In the genomic region with DNA sequence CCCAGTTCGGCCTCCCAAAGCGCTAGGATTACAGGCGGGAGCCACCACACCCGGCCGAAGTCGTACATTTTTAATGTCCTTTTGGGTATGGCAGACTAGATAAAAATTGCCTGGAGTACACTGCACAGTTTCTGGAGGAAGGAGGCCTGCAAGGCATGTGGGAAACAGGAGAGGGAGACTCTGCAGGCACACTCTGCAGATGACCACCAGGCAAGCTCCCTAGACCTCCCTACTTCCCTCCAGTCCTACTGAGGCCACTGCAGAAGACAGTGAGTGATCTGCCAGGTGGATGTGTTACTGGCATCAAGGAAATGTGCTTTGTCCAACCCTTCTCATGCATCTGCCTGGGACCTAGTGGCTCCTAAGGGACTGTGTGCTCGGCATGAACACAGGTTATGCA, we compare ENCODE assay signal across 16 cellular contexts. TPM values are rescaled to one million over a fixed set of nuclear protein-coding genes. Genes with fewer than 3 reads are reported as not detected.
"Had no signal": no experiment of that assay in that cellular context is flagged by ENCODE, and none has a peak within 500 bp of the region (broad histone marks: within the 10 kb centered on the region; RNA-seq: fewer than 3 reads in every experiment).

No MANE protein-coding gene starts in this region.

- H3K4me1 Mint-ChIP-seq: activated naive CD8-positive, alpha-beta T cell treated with anti-CD3 and anti-CD28 coated beads, Interleukin-2, amount 10 ng/mL, durations not matched to agents 7 days and 5 days; stimulated activated naive B cell treated with anti-CD40 and anti-IgM and Interleukin-4, amounts not matched to agents 10 μg/mL and 1 μg/mL and 100 μg/mL, for 72 hours had no signal

- H3K27ac Mint-ChIP-seq: activated naive CD8-positive, alpha-beta T cell treated with anti-CD3 and anti-CD28 coated beads, Interleukin-2, amount 10 ng/mL, durations not matched to agents 7 days and 5 days; stimulated activated naive B cell treated with anti-CD40 and anti-IgM and Interleukin-4, amounts not matched to agents 10 μg/mL and 1 μg/mL and 100 μg/mL, for 72 hours had no signal

- DNase-seq: activated CD4-positive, alpha-beta T cell treated with anti-CD3 and anti-CD28 coated beads for 1 hour; activated CD4-positive, alpha-beta T cell treated with anti-CD3 and anti-CD28 coated beads, Interleukin-2, amount 50 U/mL, for 4 hours; activated naive CD4-positive, alpha-beta T cell; activated naive CD8-positive, alpha-beta T cell treated with anti-CD3 and anti-CD28 coated beads, Interleukin-2, amount 10 ng/mL, durations not matched to agents 7 days and 5 days; activated T-cell treated with anti-CD3 and anti-CD28 coated beads for 4 hours; anterior cingulate cortex; head of caudate nucleus; lower lobe of right lung; stimulated activated CD4-positive, alpha-beta T cell treated with anti-CD3 and anti-CD28 coated beads, Interleukin-4, amount 100 ng/mL, for 1 hour; stimulated activated naive B cell treated with anti-CD40 and anti-IgM and Interleukin-4, amounts not matched to agents 10 μg/mL and 1 μg/mL and 100 μg/mL, for 72 hours; upper lobe of right lung had no signal

- H3K9me3 ChIP-seq: prostate gland, upper lobe of right lung had no signal

- H3K4me3 ChIP-seq: breast epithelium, lower lobe of right lung, prostate gland, upper lobe of right lung had no signal

- H3K4me1 ChIP-seq: breast epithelium, lower lobe of right lung, prostate gland, upper lobe of right lung had no signal

- H3K36me3 ChIP-seq: breast epithelium, lower lobe of right lung, prostate gland, upper lobe of right lung had no signal

- H3K27me3 ChIP-seq: breast epithelium, upper lobe of right lung had no signal

- H3K27ac ChIP-seq: breast epithelium, lower lobe of right lung, prostate gland, upper lobe of right lung had no signal

- H3K4me3 Mint-ChIP-seq: activated naive CD8-positive, alpha-beta T cell treated with anti-CD3 and anti-CD28 coated beads, Interleukin-2, amount 10 ng/mL, durations not matched to agents 7 days and 5 days; stimulated activated naive B cell treated with anti-CD40 and anti-IgM and Interleukin-4, amounts not matched to agents 10 μg/mL and 1 μg/mL and 100 μg/mL, for 72 hours had no signal

- ATAC-seq: esophagus mucosa; SK-N-SH treated with all-trans-retinoic acid at 6 μM for 48 hours; stimulated activated naive B cell treated with anti-CD40 and anti-IgM and Interleukin-4, amounts not matched to agents 10 μg/mL and 1 μg/mL and 100 μg/mL, for 72 hours; upper lobe of right lung had no signal

RNA-seq across cellular contexts. Expression of gene PDLIM3, which starts 11.4 kb away (rescaled TPM):
- total RNA-seq: activated naive CD8-positive, alpha-beta T cell treated with anti-CD3 and anti-CD28 coated beads, Interleukin-2, amount 10 ng/mL, durations not matched to agents 7 days and 5 days; T-helper 1 cell treated with Interleukin-12 subunit alpha and Interleukin-12 subunit beta and Interleukin-4 antibody, amounts not matched to agents 30 ng/mL and 1 ng/mL, for 36 hours had no signal

RNA-seq across cellular contexts. Expression of gene CCDC110, which starts 52.3 kb away (rescaled TPM):
- total RNA-seq: T-helper 1 cell treated with Interleukin-12 subunit alpha and Interleukin-12 subunit beta and Interleukin-4 antibody, amounts not matched to agents 30 ng/mL and 1 ng/mL, for 36 hours had no signal
